ENCODE assay signal across 9 cellular contexts in genomic region chr16:21953541-21953902, GRCh38. TPM values are rescaled to one million over a fixed set of nuclear protein-coding genes. Genes with fewer than 3 reads are reported as not detected.
A peak's percentile ranks its signal among the peaks of the same experiment; 100 is the strongest.
DNase-seq lines count a peak whose midpoint lies in the region; ATAC-seq and TF ChIP-seq lines count a peak whose summit lies in the region.
"Had no signal": no experiment of that assay in that cellular context is flagged by ENCODE, and none has a peak within 500 bp of the region (broad histone marks: within the 10 kb centered on the region; RNA-seq: fewer than 3 reads in every experiment).

No MANE protein-coding gene starts in this region.

- peak overlapping the region; percentile 71 for H3K27ac ChIP-seq in DOHH2 (ENCODE audit: low read depth, low read length)

- peak; percentile 25 for ATAC-seq in HG02623 (IDR thresholded peaks at IDR 0.05; ENCODE audit: unreplicated experiment)
- ATAC-seq in activated T-helper 17 cell treated with anti-CD3 and anti-CD28 coated beads, Interleukin-2, amount 50 U/mL, for 72 hours (replicated peaks): no peak
- ATAC-seq in stimulated activated naive CD8-positive, alpha-beta T cell treated with anti-CD3 and anti-CD28 coated beads, Interleukin-15, amount 100 ng/mL, for 72 hours: no peak

- peak overlapping the region; percentile 96 for H3K4me2 ChIP-seq in DOHH2 (ENCODE audit: low read length)

- H3K9me3 ChIP-seq in DOHH2 (ENCODE audit: control insufficient read depth, insufficient read depth, low read length): no peaks in the 10 kb centered on the region

- peaks cover 4% of the 10 kb centered on the region; the same call in 1 of the 2 replicates for H3F3A ChIP-seq in DOHH2 (ENCODE audit: control insufficient read depth, insufficient read depth)

- TF ChIP-seq CTCF in DOHH2 (IDR thresholded peaks at IDR 0.05; ENCODE audit: low read depth, low read length, poor library complexity, severe bottlenecking): no peak

- H3K79me2 ChIP-seq in DOHH2 (ENCODE audit: control insufficient read depth, low read length): peaks cover 81% of the 10 kb centered on the region

- H3K4me1 Mint-ChIP-seq in activated T-helper 17 cell treated with anti-CD3 and anti-CD28 coated beads, Interleukin-2, amount 50 U/mL, for 72 hours: peaks cover 11% of the 10 kb centered on the region
- peaks cover 55% of the 10 kb centered on the region for H3K4me1 Mint-ChIP-seq in stimulated activated naive CD8-positive, alpha-beta T cell treated with anti-CD3 and anti-CD28 coated beads, Interleukin-15, amount 100 ng/mL, for 72 hours

- H3K27me3 Mint-ChIP-seq in activated T-helper 17 cell treated with anti-CD3 and anti-CD28 coated beads, Interleukin-2, amount 50 U/mL, for 72 hours: no peaks in the 10 kb centered on the region
- H3K27me3 Mint-ChIP-seq in stimulated activated naive CD8-positive, alpha-beta T cell treated with anti-CD3 and anti-CD28 coated beads, Interleukin-15, amount 100 ng/mL, for 72 hours: no peaks in the 10 kb centered on the region

- H3K4me1 ChIP-seq in DOHH2 (ENCODE audit: control insufficient read depth, low read length): peaks cover 59% of the 10 kb centered on the region

- in situ Hi-C loops in KBM-7 (cut with MboI; ENCODE audit: low pct_unique_long_range_greater_than_20kb, low sequenced_read_pairs): no loop called here

- no peaks in the 10 kb centered on the region for H3K27me3 ChIP-seq in DOHH2 (ENCODE audit: control insufficient read depth, low read length)

- H3K4me3 Mint-ChIP-seq in activated T-helper 17 cell treated with anti-CD3 and anti-CD28 coated beads, Interleukin-2, amount 50 U/mL, for 72 hours: peak overlapping the region; percentile 96
- peak overlapping the region; percentile 94 to 98 for H3K4me3 Mint-ChIP-seq in stimulated activated naive CD8-positive, alpha-beta T cell treated with anti-CD3 and anti-CD28 coated beads, Interleukin-15, amount 100 ng/mL, for 72 hours

- no peaks in the 10 kb centered on the region for H3K9me3 Mint-ChIP-seq in activated T-helper 17 cell treated with anti-CD3 and anti-CD28 coated beads, Interleukin-2, amount 50 U/mL, for 72 hours
- H3K9me3 Mint-ChIP-seq in stimulated activated naive CD8-positive, alpha-beta T cell treated with anti-CD3 and anti-CD28 coated beads, Interleukin-15, amount 100 ng/mL, for 72 hours: no peaks in the 10 kb centered on the region

- H3K27ac Mint-ChIP-seq in activated T-helper 17 cell treated with anti-CD3 and anti-CD28 coated beads, Interleukin-2, amount 50 U/mL, for 72 hours: peak overlapping the region; percentile 98
- H3K27ac Mint-ChIP-seq in stimulated activated naive CD8-positive, alpha-beta T cell treated with anti-CD3 and anti-CD28 coated beads, Interleukin-15, amount 100 ng/mL, for 72 hours: peak overlapping the region; percentile 100

- peaks cover 47% of the 10 kb centered on the region for H3K36me3 ChIP-seq in DOHH2 (ENCODE audit: control insufficient read depth, low read length)

- H3K9me2 ChIP-seq in DOHH2 (replicated peaks; ENCODE audit: control insufficient read depth, low read length): no peaks in the 10 kb centered on the region

- H3K4me3 ChIP-seq in DOHH2 (ENCODE audit: low read length): peak overlapping the region; percentile 100
- peak overlapping the region; percentile 87 for H3K4me3 ChIP-seq in iPS-11a (ENCODE audit: low read depth, low read length)

- H3K36me3 Mint-ChIP-seq in activated T-helper 17 cell treated with anti-CD3 and anti-CD28 coated beads, Interleukin-2, amount 50 U/mL, for 72 hours (ENCODE audit: low read depth): peaks cover 46% of the 10 kb centered on the region

- no peak for DNase-seq in stimulated activated naive CD8-positive, alpha-beta T cell treated with anti-CD3 and anti-CD28 coated beads, Interleukin-15, amount 100 ng/mL, for 72 hours
- DNase-seq in KBM-7 (no peak), NCI-H187 (lab: John Stamatoyannopoulos, UW) (no peak), AG08396 (ENCODE audit: low spot score) (no peak)

- peaks cover 7% of the 10 kb centered on the region for H4K20me1 ChIP-seq in DOHH2 (ENCODE audit: control insufficient read depth, insufficient read depth, low read depth, low read length)

RNA-seq across cellular contexts. Expression of gene UQCRC2, which starts 0.4 kb away (rescaled TPM):
- total RNA-seq in activated T-helper 17 cell treated with anti-CD3 and anti-CD28 coated beads, Interleukin-2, amount 50 U/mL, for 72 hours: 100 to 1,000 TPM; 202 to 322 TPM

RNA-seq across cellular contexts. Expression of gene PDZD9, which starts 47.4 kb away (rescaled TPM):
- total RNA-seq in activated T-helper 17 cell treated with anti-CD3 and anti-CD28 coated beads, Interleukin-2, amount 50 U/mL, for 72 hours: not detected
- total RNA-seq: RPMI7951 had no signal

RNA-seq across cellular contexts. Expression of gene MOSMO, which starts 54.4 kb away (rescaled TPM):
- 10 to 100 TPM; 10.9 to 14.2 TPM for total RNA-seq in activated T-helper 17 cell treated with anti-CD3 and anti-CD28 coated beads, Interleukin-2, amount 50 U/mL, for 72 hours
